Comparison of ENCODE assay signal across 15 cellular contexts in genomic region chr11:71263391-71263790, GRCh38. TPM values are rescaled to one million over a fixed set of nuclear protein-coding genes. Genes with fewer than 3 reads are reported as not detected.
"Had no signal": no experiment of that assay in that cellular context is flagged by ENCODE, and none has a peak within 500 bp of the region (broad histone marks: within the 10 kb centered on the region; RNA-seq: fewer than 3 reads in every experiment).

No MANE protein-coding gene starts in this region.

- H3K4me3 ChIP-seq: dorsolateral prefrontal cortex, tibial artery, uterus had no signal

- ATAC-seq: activated CD4-positive, CD25-positive, alpha-beta regulatory T cell treated with anti-CD3 and anti-CD28 coated beads, Interleukin-2, amount 50 U/mL, for 24 hours; activated naive CD8-positive, alpha-beta T cell treated with anti-CD3 and anti-CD28 coated beads, Interleukin-2, amount 50 U/mL, for 24 hours had no signal

- DNase-seq: activated CD4-positive, alpha-beta T cell treated with anti-CD3 and anti-CD28 coated beads, Interleukin-2, amount 50 U/mL, for 4 hours; activated naive CD4-positive, alpha-beta T cell treated with anti-CD3 and anti-CD28 coated beads for 36 hours; activated naive CD8-positive, alpha-beta T cell treated with anti-CD3 and anti-CD28 coated beads, Interleukin-2, amount 50 U/mL, for 24 hours; activated T-cell treated with anti-CD3 and anti-CD28 coated beads for 4 hours; erythroblast; hippocampal formation; kidney; nucleus accumbens; stimulated activated CD4-positive, alpha-beta T cell treated with anti-CD3 and anti-CD28 coated beads, Interleukin-2, amount 100 ng/mL, for 48 hours; stimulated activated naive CD4-positive, alpha-beta T cell; T1000; tibial artery; uterus had no signal

RNA-seq across cellular contexts. Expression of gene SHANK2, which starts 11.0 kb away (rescaled TPM):
- total RNA-seq: activated naive CD4-positive, alpha-beta T cell treated with anti-CD3 and anti-CD28 coated beads for 36 hours had no signal
